9 cellular contexts compared by ENCODE assay signal in genomic region chr4:23135792-23136645, GRCh38.
DNase-seq lines count a peak whose midpoint lies in the region; ATAC-seq and TF ChIP-seq lines count a peak whose summit lies in the region.
"Had no signal": no experiment of that assay in that cellular context is flagged by ENCODE, and none has a peak within 500 bp of the region (broad histone marks: within the 10 kb centered on the region; RNA-seq: fewer than 3 reads in every experiment).

No MANE protein-coding gene starts in this region.

- 65 to 68% methylated on average over 1 of the region's 1 CpG for WGBS in upper lobe of left lung, 2 donors
- 8 to 26% (median 18%) methylated on average over 1 of the region's 1 CpG for WGBS in ovary, 3 donors

- ATAC-seq in GM21786 (IDR thresholded peaks at IDR 0.05; ENCODE audit: unreplicated experiment), result peak; percentile 56
- ATAC-seq in upper lobe of left lung (ENCODE audit: low FRiP score in 2 of 2), result no peak

- H3K4me1 ChIP-seq in upper lobe of left lung (no peaks in the 10 kb centered on the region), ovary (ENCODE audit: insufficient read depth) (no peaks in the 10 kb centered on the region)

- no peak overlapping the region for H3K27ac ChIP-seq in VCaP
- no peak overlapping the region for H3K27ac ChIP-seq in upper lobe of left lung
- H3K27ac ChIP-seq in ovary, result no peak overlapping the region

- TF ChIP-seq EP300 in upper lobe of left lung (IDR thresholded peaks at IDR 0.05), result no peak
- no peak for TF ChIP-seq EP300 in ovary (IDR thresholded peaks at IDR 0.05)

- H3K27me3 ChIP-seq in upper lobe of left lung, result no peaks in the 10 kb centered on the region
- H3K27me3 ChIP-seq in ovary, result no peaks in the 10 kb centered on the region

- no peaks in the 10 kb centered on the region for H3K36me3 ChIP-seq in upper lobe of left lung
- no peaks in the 10 kb centered on the region for H3K36me3 ChIP-seq in ovary

- intact Hi-C loops in ovary (cut with DNase I), result no loop called here

- no peak for TF ChIP-seq POLR2A in upper lobe of left lung (IDR thresholded peaks at IDR 0.05)
- no peak for TF ChIP-seq POLR2A in ovary (IDR thresholded peaks at IDR 0.05)

- DNase-seq in DMS53 treated with DMSO at 0.1 percent for 48 hours (lab: John Stamatoyannopoulos, UW; ENCODE audit: unreplicated experiment), result peak; percentile 62
- DNase-seq in NCI-H1417 treated with DMSO at 0.1 percent for 48 hours (lab: John Stamatoyannopoulos, UW), result peak; percentile 29
- DNase-seq in iPS-NIHi7 (ENCODE audit: extremely low spot score), result peak; percentile 43
- no peak for DNase-seq in upper lobe of left lung
- DNase-seq in ovary, result no peak
- no peak for DNase-seq in DMS79 treated with DMSO at 0.1 percent for 48 hours (lab: John Stamatoyannopoulos, UW)
- DNase-seq: right cardiac atrium had no signal

- TF ChIP-seq CTCF in VCaP (conservative IDR thresholded peaks at IDR 0.05), result peak; percentile 82
- peak; percentile 19 to 68 (median 50) for TF ChIP-seq CTCF in upper lobe of left lung (IDR thresholded peaks at IDR 0.05)
- peak in 1 of 3 donors; percentile 25 for TF ChIP-seq CTCF in ovary (IDR thresholded peaks at IDR 0.05)

- H3K9me3 ChIP-seq in upper lobe of left lung (no peaks in the 10 kb centered on the region), ovary (no peaks in the 10 kb centered on the region)

- H3K4me3 ChIP-seq in upper lobe of left lung (no peak overlapping the region), ovary (no peak overlapping the region)

Comparison
In these comparisons a context has a peak if more than half of its experiments do, and no peak if none do; other contexts are left out.
1. DNase-seq: peak in DMS53 treated with DMSO at 0.1 percent for 48 hours (single experiment), NCI-H1417 treated with DMSO at 0.1 percent for 48 hours (single experiment) and iPS-NIHi7 (single experiment); none in upper lobe of left lung (0 of 2), ovary (0 of 5) and DMS79 treated with DMSO at 0.1 percent for 48 hours (single experiment).